Comparison of ENCODE assay signal across 18 cellular contexts in genomic region chr6:127869772-127870404, GRCh38. TPM values are rescaled to one million over a fixed set of nuclear protein-coding genes. Genes with fewer than 3 reads are reported as not detected.
A peak's percentile ranks its signal among the peaks of the same experiment; 100 is the strongest.
DNase-seq lines count a peak whose midpoint lies in the region; ATAC-seq and TF ChIP-seq lines count a peak whose summit lies in the region.
"Had no signal": no experiment of that assay in that cellular context is flagged by ENCODE, and none has a peak within 500 bp of the region (broad histone marks: within the 10 kb centered on the region; RNA-seq: fewer than 3 reads in every experiment).

No MANE protein-coding gene starts in this region.

- H3K27ac Mint-ChIP-seq in activated CD4-positive, alpha-beta memory T cell treated with anti-CD3 and anti-CD28 coated beads for 36 hours, result peak overlapping the region; percentile 21
- H3K27ac Mint-ChIP-seq in activated CD4-positive, alpha-beta memory T cell treated with anti-CD3 and anti-CD28 coated beads, Interleukin-2, amount 10 ng/mL, durations not matched to agents 7 days and 5 days, result no peak overlapping the region
- H3K27ac Mint-ChIP-seq in activated naive CD8-positive, alpha-beta T cell treated with anti-CD3 and anti-CD28 coated beads for 36 hours, result peak overlapping the region; percentile 91

- in situ Hi-C loops in GM13977 (cut with MboI; ENCODE audit: low pct_unique_long_range_greater_than_20kb, low sequenced_read_pairs, unreplicated experiment), result loop anchor here (25.0 kb wide), 1 partner anchor 467 kb away; no protein-coding TSS in a partner anchor

- CTCF ChIA-PET in activated CD4-positive, alpha-beta memory T cell treated with anti-CD3 and anti-CD28 coated beads for 36 hours (lab: Charles Lee), result interaction anchor here (0.6 to 2.4 kb wide), 2 partner anchors 15 to 458 kb away, joined by 3 to 25 read pairs; no protein-coding TSS in a partner anchor
- CTCF ChIA-PET in activated CD4-positive, alpha-beta memory T cell treated with anti-CD3 and anti-CD28 coated beads, Interleukin-2, amount 10 ng/mL, durations not matched to agents 7 days and 5 days (lab: Charles Lee), result no interaction called here
- CTCF ChIA-PET in HEK293T (lab: Yijun Ruan, JAX), result no interaction called here

- ATAC-seq in stimulated activated naive CD8-positive, alpha-beta T cell treated with anti-CD3 and anti-CD28 coated beads, Interleukin-15, Interleukin-2, amounts not matched to agents 100 U/mL and 50 U/mL, for 24 hours, result peak; percentile 57
- ATAC-seq in HG02884 (IDR thresholded peaks at IDR 0.05; ENCODE audit: unreplicated experiment), result no peak
- ATAC-seq: heart right ventricle had no signal

- peak overlapping the region; percentile 14 for H3K4me3 Mint-ChIP-seq in activated CD4-positive, alpha-beta memory T cell treated with anti-CD3 and anti-CD28 coated beads for 36 hours
- no peak overlapping the region for H3K4me3 Mint-ChIP-seq in activated CD4-positive, alpha-beta memory T cell treated with anti-CD3 and anti-CD28 coated beads, Interleukin-2, amount 10 ng/mL, durations not matched to agents 7 days and 5 days
- H3K4me3 Mint-ChIP-seq in activated naive CD8-positive, alpha-beta T cell treated with anti-CD3 and anti-CD28 coated beads for 36 hours, result peak overlapping the region; percentile 23

- H3K9me3 Mint-ChIP-seq in activated CD4-positive, alpha-beta memory T cell treated with anti-CD3 and anti-CD28 coated beads for 36 hours, result peaks cover 17% of the 10 kb centered on the region
- peaks cover 12% of the 10 kb centered on the region for H3K9me3 Mint-ChIP-seq in activated CD4-positive, alpha-beta memory T cell treated with anti-CD3 and anti-CD28 coated beads, Interleukin-2, amount 10 ng/mL, durations not matched to agents 7 days and 5 days
- H3K9me3 Mint-ChIP-seq in activated naive CD8-positive, alpha-beta T cell treated with anti-CD3 and anti-CD28 coated beads for 36 hours, result peaks cover 12% of the 10 kb centered on the region

- no peak for DNase-seq in activated CD4-positive, alpha-beta memory T cell treated with anti-CD3 and anti-CD28 coated beads for 36 hours
- no peak for DNase-seq in activated CD4-positive, alpha-beta memory T cell treated with anti-CD3 and anti-CD28 coated beads, Interleukin-2, amount 10 ng/mL, durations not matched to agents 7 days and 5 days
- no peak for DNase-seq in activated naive CD8-positive, alpha-beta T cell treated with anti-CD3 and anti-CD28 coated beads for 36 hours
- DNase-seq in inferior parietal cortex (ENCODE audit: extremely low spot score), result peak; percentile 73
- DNase-seq in stimulated activated naive CD8-positive, alpha-beta T cell treated with anti-CD3 and anti-CD28 coated beads, Interleukin-15, Interleukin-2, amounts not matched to agents 100 U/mL and 50 U/mL, for 24 hours, result no peak
- DNase-seq in GM13977 (ENCODE audit: low spot score), result no peak
- no peak for DNase-seq in HEK293T (ENCODE audit: extremely low spot score)
- DNase-seq: activated CD8-positive, alpha-beta memory T cell treated with anti-CD3 and anti-CD28 coated beads for 24 hours; BE2C; heart right ventricle; NCI-H1417; NCI-H2171; SIG-M5; stimulated activated CD4-positive, alpha-beta T cell treated with anti-CD3 and anti-CD28 coated beads, Interleukin-2, amount 100 ng/mL, for 48 hours; T-helper 2 cell; WERI-Rb-1 had no signal

- H3K4me1 Mint-ChIP-seq in activated CD4-positive, alpha-beta memory T cell treated with anti-CD3 and anti-CD28 coated beads for 36 hours (ENCODE audit: low read depth), result peaks cover 47% of the 10 kb centered on the region
- peaks cover 19% of the 10 kb centered on the region for H3K4me1 Mint-ChIP-seq in activated CD4-positive, alpha-beta memory T cell treated with anti-CD3 and anti-CD28 coated beads, Interleukin-2, amount 10 ng/mL, durations not matched to agents 7 days and 5 days
- peaks cover 56% of the 10 kb centered on the region for H3K4me1 Mint-ChIP-seq in activated naive CD8-positive, alpha-beta T cell treated with anti-CD3 and anti-CD28 coated beads for 36 hours

- no peaks in the 10 kb centered on the region for H3K27me3 Mint-ChIP-seq in activated CD4-positive, alpha-beta memory T cell treated with anti-CD3 and anti-CD28 coated beads for 36 hours
- H3K27me3 Mint-ChIP-seq in activated CD4-positive, alpha-beta memory T cell treated with anti-CD3 and anti-CD28 coated beads, Interleukin-2, amount 10 ng/mL, durations not matched to agents 7 days and 5 days, result no peaks in the 10 kb centered on the region
- H3K27me3 Mint-ChIP-seq in activated naive CD8-positive, alpha-beta T cell treated with anti-CD3 and anti-CD28 coated beads for 36 hours, result no peaks in the 10 kb centered on the region

- intact Hi-C loops in activated CD4-positive, alpha-beta memory T cell treated with anti-CD3 and anti-CD28 coated beads for 36 hours (cut with micrococcal nuclease), result no loop called here

- no peak for TF ChIP-seq CTCF in GM13977 (IDR thresholded peaks at IDR 0.05; ENCODE audit: extremely low read depth, insufficient read depth, missing control alignments)

- POLR2A ChIA-PET in activated CD4-positive, alpha-beta memory T cell treated with anti-CD3 and anti-CD28 coated beads for 36 hours (lab: Charles Lee), result interaction anchor here (1.0 kb wide), 1 partner anchor 129 kb away, joined by 3 read pairs; no protein-coding TSS in a partner anchor
- POLR2A ChIA-PET in activated CD4-positive, alpha-beta memory T cell treated with anti-CD3 and anti-CD28 coated beads, Interleukin-2, amount 10 ng/mL, durations not matched to agents 7 days and 5 days (lab: Charles Lee), result interaction anchor here (0.9 kb wide), 1 partner anchor 10 kb away, joined by 3 read pairs; no protein-coding TSS in a partner anchor
- POLR2A ChIA-PET in HEK293T (lab: Yijun Ruan, JAX), result no interaction called here

- peaks cover 19% of the 10 kb centered on the region for H3K36me3 Mint-ChIP-seq in activated CD4-positive, alpha-beta memory T cell treated with anti-CD3 and anti-CD28 coated beads for 36 hours
- H3K36me3 Mint-ChIP-seq in activated CD4-positive, alpha-beta memory T cell treated with anti-CD3 and anti-CD28 coated beads, Interleukin-2, amount 10 ng/mL, durations not matched to agents 7 days and 5 days (ENCODE audit: low read depth), result peaks cover 72% of the 10 kb centered on the region
- H3K36me3 Mint-ChIP-seq in activated naive CD8-positive, alpha-beta T cell treated with anti-CD3 and anti-CD28 coated beads for 36 hours, result peaks cover 56% of the 10 kb centered on the region

TF ChIP-seq in HEK293T, 16 proteins besides CTCF, POLR2A, EP300 and RAD21:
- no peak for TF ChIP-seq SP1 (IDR thresholded peaks at IDR 0.05)
- no peak for TF ChIP-seq L3MBTL2 (conservative IDR thresholded peaks at IDR 0.05)
- TF ChIP-seq LEF1 (IDR thresholded peaks at IDR 0.05; ENCODE audit: borderline replicate concordance), result no peak

RNA-seq across cellular contexts. Expression of gene THEMIS, which starts 31.0 kb away (rescaled TPM):
- total RNA-seq in activated CD4-positive, alpha-beta memory T cell treated with anti-CD3 and anti-CD28 coated beads for 36 hours, result 10 to 100 TPM in 1 of 2 experiments, 1 to 10 TPM in 1; 9.5 to 11.5 TPM
- 10 to 100 TPM; 65.6 to 68.2 TPM for total RNA-seq in activated CD4-positive, alpha-beta memory T cell treated with anti-CD3 and anti-CD28 coated beads, Interleukin-2, amount 10 ng/mL, durations not matched to agents 7 days and 5 days
- total RNA-seq in activated naive CD8-positive, alpha-beta T cell treated with anti-CD3 and anti-CD28 coated beads for 36 hours, result 10 to 100 TPM; 48.3 to 49.7 TPM
- total RNA-seq: A172 had no signal
